8 cellular contexts compared by ENCODE assay signal in the genomic region with DNA sequence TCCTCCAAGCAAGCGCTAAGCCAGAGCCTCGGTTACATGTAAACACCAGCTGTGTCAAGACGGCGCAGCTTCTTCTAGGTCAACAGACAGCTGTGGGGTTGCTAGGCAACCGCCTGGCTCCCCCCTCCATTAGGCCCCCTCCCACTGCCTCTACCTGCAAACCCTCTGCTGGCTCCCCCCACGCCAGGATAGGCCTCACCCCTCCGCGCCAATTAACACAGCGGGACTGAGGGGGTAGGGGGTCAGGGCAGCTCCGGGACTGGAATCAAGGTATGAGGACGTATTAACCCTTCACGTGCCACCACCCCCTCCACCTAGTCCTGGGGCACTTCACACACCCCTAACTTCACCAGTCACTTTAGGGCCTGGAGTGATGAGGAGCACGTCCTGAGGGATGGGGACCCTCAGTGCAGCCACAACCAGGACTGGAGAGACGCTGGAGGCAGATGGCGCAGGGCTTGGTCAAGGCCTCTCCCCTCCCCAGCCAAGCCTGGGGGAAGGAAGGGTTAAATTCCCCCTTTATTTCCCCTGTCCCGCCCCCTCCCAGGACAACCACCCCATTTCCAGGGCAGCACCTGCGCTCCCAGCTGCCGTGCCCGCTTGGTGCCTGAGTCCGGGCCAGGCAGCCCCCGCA. TPM values are rescaled to one million over a fixed set of nuclear protein-coding genes. Genes with fewer than 3 reads are reported as not detected.
A peak's percentile ranks its signal among the peaks of the same experiment; 100 is the strongest.
DNase-seq lines count a peak whose midpoint lies in the region; ATAC-seq lines count a peak whose summit lies in the region.

No MANE protein-coding gene starts in this region.

- H3K4me3 ChIP-seq in endocrine pancreas (ENCODE audit: control insufficient read depth, insufficient read depth, low read length) = no peak overlapping the region

- peak overlapping the region; percentile 75 for H3K4me3 Mint-ChIP-seq in T-helper 1 cell treated with Interleukin-12 subunit alpha and Interleukin-12 subunit beta and Interleukin-4 antibody, amounts not matched to agents 30 μg/mL and 1 μg/mL, for 36 hours

- H3K36me3 Mint-ChIP-seq in T-helper 1 cell treated with Interleukin-12 subunit alpha and Interleukin-12 subunit beta and Interleukin-4 antibody, amounts not matched to agents 30 μg/mL and 1 μg/mL, for 36 hours (ENCODE audit: low read depth) = peaks cover 15% of the 10 kb centered on the region

- peaks cover 51% of the 10 kb centered on the region for H3K4me1 Mint-ChIP-seq in T-helper 1 cell treated with Interleukin-12 subunit alpha and Interleukin-12 subunit beta and Interleukin-4 antibody, amounts not matched to agents 30 μg/mL and 1 μg/mL, for 36 hours (ENCODE audit: low read depth)

- H3K4me1 ChIP-seq in endocrine pancreas (ENCODE audit: control insufficient read depth, insufficient read depth, low read length) = no peaks in the 10 kb centered on the region

- peak overlapping the region; percentile 43 for H3K9ac ChIP-seq in endocrine pancreas (ENCODE audit: control insufficient read depth, insufficient read depth, low read length)

- in situ Hi-C loops in ACHN (cut with HindIII; ENCODE audit: low pct_ligation_motif_present, low pct_unique_long_range_greater_than_20kb, low sequenced_read_pairs) = no loop called here

- H3K9me3 Mint-ChIP-seq in T-helper 1 cell treated with Interleukin-12 subunit alpha and Interleukin-12 subunit beta and Interleukin-4 antibody, amounts not matched to agents 30 μg/mL and 1 μg/mL, for 36 hours = no peaks in the 10 kb centered on the region

- ATAC-seq in HG03097 (IDR thresholded peaks at IDR 0.05; ENCODE audit: low FRiP score, unreplicated experiment) = no peak
- ATAC-seq in GM18498 (IDR thresholded peaks at IDR 0.05; ENCODE audit: unreplicated experiment) = no peak

- no peak overlapping the region for H3K27ac Mint-ChIP-seq in T-helper 1 cell treated with Interleukin-12 subunit alpha and Interleukin-12 subunit beta and Interleukin-4 antibody, amounts not matched to agents 30 μg/mL and 1 μg/mL, for 36 hours

- no peaks in the 10 kb centered on the region for H3K27me3 Mint-ChIP-seq in T-helper 1 cell treated with Interleukin-12 subunit alpha and Interleukin-12 subunit beta and Interleukin-4 antibody, amounts not matched to agents 30 μg/mL and 1 μg/mL, for 36 hours (ENCODE audit: low read depth)

- no peaks in the 10 kb centered on the region for H3K27me3 ChIP-seq in endocrine pancreas (ENCODE audit: control insufficient read depth, insufficient read depth, low read length)

- no peaks in the 10 kb centered on the region for H3K36me3 ChIP-seq in endocrine pancreas (ENCODE audit: control insufficient read depth, insufficient read depth, low read length)

- H3K9me3 ChIP-seq in endocrine pancreas (ENCODE audit: control insufficient read depth, low read length) = no peaks in the 10 kb centered on the region

- DNase-seq in DMS153 treated with DMSO at 0.1 percent for 48 hours (lab: John Stamatoyannopoulos, UW; ENCODE audit: unreplicated experiment) = peak; percentile 95
- peak; percentile 94 to 99 (median 99) for DNase-seq in NCI-H1417 (lab: John Stamatoyannopoulos, UW)
- peak; percentile 90 for DNase-seq in myocyte (ENCODE audit: low read depth)
- no peak for DNase-seq in ACHN

RNA-seq across cellular contexts. Expression of a gene that starts 37.4 kb away (rescaled TPM):
- 17.3 and 18.2 TPM in 2 replicates for total RNA-seq in myocyte
- 65.6 TPM for polyA plus RNA-seq in myocyte (2012)
